Comparison of ENCODE assay signal across 20 cellular contexts in the genomic region with DNA sequence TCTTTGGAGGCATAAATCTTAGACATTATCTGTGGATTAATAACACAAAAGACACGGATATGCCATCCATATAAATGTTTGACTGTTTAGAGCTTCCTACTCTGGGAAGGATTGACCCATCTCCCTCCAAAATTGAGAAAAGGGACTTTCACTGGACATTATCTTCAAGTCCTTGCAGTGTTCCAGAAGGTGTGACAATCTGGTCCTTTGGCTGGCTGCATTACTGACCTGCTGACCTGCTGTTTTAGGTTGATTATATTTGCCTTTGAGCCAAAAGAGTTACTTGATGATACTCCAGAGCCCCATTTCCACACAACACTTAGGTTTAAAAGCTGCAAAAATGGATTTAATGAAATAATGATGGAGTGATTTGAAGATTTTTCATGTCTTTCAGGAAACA.
DNase-seq lines count a peak whose midpoint lies in the region; ATAC-seq and TF ChIP-seq lines count a peak whose summit lies in the region.
"Had no signal": no experiment of that assay in that cellular context is flagged by ENCODE, and none has a peak within 500 bp of the region (broad histone marks: within the 10 kb centered on the region; RNA-seq: fewer than 3 reads in every experiment).

No MANE protein-coding gene starts in this region.

- peak; percentile 3 for DNase-seq in NCI-H2227 (lab: John Stamatoyannopoulos, UW; ENCODE audit: unreplicated experiment)
- no peak for DNase-seq in NCI-H2227 treated with DMSO at 0.1 percent for 48 hours (lab: John Stamatoyannopoulos, UW)
- peak; percentile 68 for DNase-seq in cerebellar cortex (ENCODE audit: low spot score)
- no peak for DNase-seq in esophagus muscularis mucosa (ENCODE audit: extremely low spot score)
- no peak for DNase-seq in NCI-H1092 (lab: John Stamatoyannopoulos, UW)
- no peak for DNase-seq in mesendoderm
- DNase-seq: AML-193; Caco-2; Calu3; CD4-positive, alpha-beta T cell; CD8-positive, alpha-beta T cell; DMS79 treated with DMSO at 0.1 percent for 48 hours; GDM1 had no signal

- no peaks in the 10 kb centered on the region for H3K9me3 ChIP-seq in esophagus muscularis mucosa
- H3K9me3 ChIP-seq in muscle layer of colon (ENCODE audit: low read length): no peaks in the 10 kb centered on the region
- H3K9me3 ChIP-seq: A549, Caco-2 had no signal

- no peak for TF ChIP-seq CTCF in esophagus muscularis mucosa (IDR thresholded peaks at IDR 0.05)

- TF ChIP-seq POLR2A in esophagus muscularis mucosa (IDR thresholded peaks at IDR 0.05; ENCODE audit: low read depth): no peak

- H3K27me3 ChIP-seq in esophagus muscularis mucosa: no peaks in the 10 kb centered on the region
- H3K27me3 ChIP-seq in muscle layer of colon (ENCODE audit: control insufficient read depth in 1 of 2, insufficient read depth in 2 of 2, low read length in 2 of 2): no peaks in the 10 kb centered on the region
- no peaks in the 10 kb centered on the region for H3K27me3 ChIP-seq in mesendoderm (ENCODE audit: insufficient read depth, low read length, poor library complexity)
- H3K27me3 ChIP-seq: BLaER1 treated with 17β-estradiol and CSF1 and Interleukin-3, amounts not matched to agents 10 nM and 100 nM had no signal

- H3K4me3 ChIP-seq in esophagus muscularis mucosa: no peak overlapping the region
- no peak overlapping the region for H3K4me3 ChIP-seq in muscle layer of colon (ENCODE audit: low read depth in 1 of 2, low read length in 2 of 2)
- no peak overlapping the region for H3K4me3 ChIP-seq in mesendoderm (ENCODE audit: low read length)
- H3K4me3 ChIP-seq: A549; BLaER1 treated with 17β-estradiol and CSF1 and Interleukin-3, amounts not matched to agents 10 nM and 100 nM; GM12878 had no signal

- no peak overlapping the region for H4K8ac ChIP-seq in mesendoderm (ENCODE audit: low read depth, low read length)

- peak overlapping the region in 3 of 4 donors; percentile 5 to 41 (median 8) for H3K27ac ChIP-seq in esophagus muscularis mucosa (replicated peaks in 1 of 4)
- H3K27ac ChIP-seq in muscle layer of colon (ENCODE audit: low read depth, low read length): peak overlapping the region; percentile 33
- H3K27ac ChIP-seq in mesendoderm (ENCODE audit: low read depth, low read length): no peak overlapping the region
- H3K27ac ChIP-seq: 22Rv1; A549; BLaER1 treated with 17β-estradiol and CSF1 and Interleukin-3, amounts not matched to agents 10 nM and 100 nM; C4-2B had no signal

- H4K5ac ChIP-seq in mesendoderm (ENCODE audit: low read length): no peak overlapping the region

- no peaks in the 10 kb centered on the region for H3K79me1 ChIP-seq in mesendoderm (ENCODE audit: low read length)

- H3K4me1 ChIP-seq in esophagus muscularis mucosa: peaks cover 14 to 90% (median 72%) of the 10 kb centered on the region in 4 donors
- peaks cover 26% of the 10 kb centered on the region for H3K4me1 ChIP-seq in muscle layer of colon (ENCODE audit: insufficient read depth, low read length)
- no peaks in the 10 kb centered on the region for H3K4me1 ChIP-seq in mesendoderm (ENCODE audit: control insufficient read depth, low read depth, low read length)
- H3K4me1 ChIP-seq: A549 had no signal

- H3K23ac ChIP-seq in mesendoderm (ENCODE audit: low read length): no peak overlapping the region

- H3K4me2 ChIP-seq in mesendoderm (ENCODE audit: low read length): no peak overlapping the region
- H3K4me2 ChIP-seq: A549 had no signal

- H3K36me3 ChIP-seq in esophagus muscularis mucosa: no peaks in the 10 kb centered on the region
- H3K36me3 ChIP-seq in muscle layer of colon (ENCODE audit: insufficient read depth, low read length): no peaks in the 10 kb centered on the region
- H3K36me3 ChIP-seq in mesendoderm (ENCODE audit: control insufficient read depth, insufficient read depth, low read length): no peaks in the 10 kb centered on the region
- H3K36me3 ChIP-seq: BLaER1 treated with 17β-estradiol and CSF1 and Interleukin-3, amounts not matched to agents 10 nM and 100 nM had no signal

- H2BK5ac ChIP-seq in mesendoderm (ENCODE audit: low read length): no peak overlapping the region

- no peaks in the 10 kb centered on the region for H3K79me2 ChIP-seq in mesendoderm (ENCODE audit: control insufficient read depth, insufficient read depth, low read length)

- H3K4ac ChIP-seq in mesendoderm (ENCODE audit: low read depth, low read length): no peak overlapping the region

- WGBS in esophagus muscularis mucosa: 33% methylated on average over 1 of the region's 1 CpG
- no CpG with 5 or more reads among the region's 1 CpG for WGBS in mesendoderm (ENCODE audit: extremely low coverage, insufficient coverage, low lambda C conversion rate)

- no peak overlapping the region for H2BK15ac ChIP-seq in mesendoderm (replicated peaks; ENCODE audit: low read depth)

- no peak for ATAC-seq in HG03196 (IDR thresholded peaks at IDR 0.05; ENCODE audit: unreplicated experiment)
- ATAC-seq: A549; CD8-positive, alpha-beta T cell; GM12878 had no signal

- no peak overlapping the region for H2BK120ac ChIP-seq in mesendoderm (ENCODE audit: low read depth, low read length)

- H3K9ac ChIP-seq in muscle layer of colon (ENCODE audit: low read length): no peak overlapping the region
- no peak overlapping the region for H3K9ac ChIP-seq in mesendoderm (ENCODE audit: low read length)
- H3K9ac ChIP-seq: BLaER1 treated with 17β-estradiol and CSF1 and Interleukin-3, amounts not matched to agents 10 nM and 100 nM had no signal

- no peak for TF ChIP-seq EP300 in esophagus muscularis mucosa (IDR thresholded peaks at IDR 0.05)

- no peak overlapping the region for H3K56ac ChIP-seq in mesendoderm (ENCODE audit: low read length)

- no peak overlapping the region for H2AK5ac ChIP-seq in mesendoderm (ENCODE audit: low read length)

- intact Hi-C loops in esophagus muscularis mucosa (cut with DNase I): no loop called here

- no peak overlapping the region for H3K18ac ChIP-seq in mesendoderm (ENCODE audit: low read length)

Comparison
In these comparisons a context has a peak if more than half of its experiments do, and no peak if none do; other contexts are left out.
1. DNase-seq: peak in NCI-H2227 (single experiment) and cerebellar cortex (single experiment); none in NCI-H2227 treated with DMSO at 0.1 percent for 48 hours (single experiment), esophagus muscularis mucosa (single experiment), NCI-H1092 (single experiment) and mesendoderm (single experiment).